In genomic region chr10:78302739-78302988, GRCh38 we compare ENCODE assay signal across 7 cellular contexts.
DNase-seq lines count a peak whose midpoint lies in the region; ATAC-seq and TF ChIP-seq lines count a peak whose summit lies in the region.

No MANE protein-coding gene starts in this region.

- 22% methylated on average over 3 of the region's 3 CpGs for WGBS in smooth muscle cell (ENCODE audit: low lambda C conversion rate)

- H3K27me3 ChIP-seq in smooth muscle cell (ENCODE audit: low read depth), result no peaks in the 10 kb centered on the region

- POLR2A ChIA-PET in HEK293 (lab: Yijun Ruan, JAX), result interaction anchor here (1.0 to 1.4 kb wide), 3 partner anchors 36 to 104 kb away, joined by 3 read pairs; no protein-coding TSS in a partner anchor
- POLR2A ChIA-PET in activated CD4-positive, alpha-beta memory T cell treated with anti-CD3 and anti-CD28 coated beads, Interleukin-2, amount 10 ng/mL, durations not matched to agents 7 days and 5 days (lab: Charles Lee), result interaction anchor here (0.8 to 1.6 kb wide), 4 partner anchors 15 to 744 kb away, joined by 3 to 4 read pairs (median 4); partner anchors contain the start of gene POLR3A

- H3K36me3 Mint-ChIP-seq in activated CD4-positive, alpha-beta memory T cell treated with anti-CD3 and anti-CD28 coated beads, Interleukin-2, amount 10 ng/mL, durations not matched to agents 7 days and 5 days (ENCODE audit: low read depth), result no peaks in the 10 kb centered on the region

- H3K9me3 Mint-ChIP-seq in activated CD4-positive, alpha-beta memory T cell treated with anti-CD3 and anti-CD28 coated beads, Interleukin-2, amount 10 ng/mL, durations not matched to agents 7 days and 5 days, result peaks cover 2% of the 10 kb centered on the region

- H3K4me1 Mint-ChIP-seq in activated CD4-positive, alpha-beta memory T cell treated with anti-CD3 and anti-CD28 coated beads, Interleukin-2, amount 10 ng/mL, durations not matched to agents 7 days and 5 days, result peaks cover 18% of the 10 kb centered on the region

- H3K9me3 ChIP-seq in HEK293 (ENCODE audit: control insufficient read depth, insufficient read depth, low read depth, low read length) (no peaks in the 10 kb centered on the region), smooth muscle cell (replicated peaks; ENCODE audit: low read depth) (no peaks in the 10 kb centered on the region)

- peak overlapping the region; percentile 66 for H2AFZ ChIP-seq in smooth muscle cell (ENCODE audit: low read depth)

- H3K27me3 Mint-ChIP-seq in activated CD4-positive, alpha-beta memory T cell treated with anti-CD3 and anti-CD28 coated beads, Interleukin-2, amount 10 ng/mL, durations not matched to agents 7 days and 5 days, result peaks cover 18% of the 10 kb centered on the region

- H3F3A ChIP-seq in smooth muscle cell (ENCODE audit: low read depth), result no peaks in the 10 kb centered on the region

- no peak for ATAC-seq in GM21717 (IDR thresholded peaks at IDR 0.05; ENCODE audit: unreplicated experiment)

- H3K4me3 ChIP-seq in HEK293 (ENCODE audit: low read depth, low read length) (peak overlapping the region; percentile 56), iPS-11a (ENCODE audit: low read depth, low read length) (peak overlapping the region; percentile 54), smooth muscle cell (peak overlapping the region; percentile 53)

- H3K4me2 ChIP-seq in smooth muscle cell, result peak overlapping the region; percentile 89

- H3K4me3 Mint-ChIP-seq in activated CD4-positive, alpha-beta memory T cell treated with anti-CD3 and anti-CD28 coated beads, Interleukin-2, amount 10 ng/mL, durations not matched to agents 7 days and 5 days, result peak overlapping the region; percentile 89

- H3K27ac ChIP-seq in HEK293 (ENCODE audit: extremely low read depth, low read depth, low read length) (peak overlapping the region; percentile 80; the same call in 1 of the 2 replicates), smooth muscle cell (ENCODE audit: low read depth) (peak overlapping the region; percentile 45)

- H3K9ac ChIP-seq in smooth muscle cell (ENCODE audit: low read depth), result peak overlapping the region; percentile 71

- no peaks in the 10 kb centered on the region for H3K79me2 ChIP-seq in smooth muscle cell (ENCODE audit: low read depth)

- H3K4me1 ChIP-seq in HEK293 (ENCODE audit: control insufficient read depth, insufficient read depth, low read length), result peaks cover 4% of the 10 kb centered on the region
- H3K4me1 ChIP-seq in smooth muscle cell (ENCODE audit: low read depth), result no peaks in the 10 kb centered on the region

- H3K27ac Mint-ChIP-seq in activated CD4-positive, alpha-beta memory T cell treated with anti-CD3 and anti-CD28 coated beads, Interleukin-2, amount 10 ng/mL, durations not matched to agents 7 days and 5 days, result peak overlapping the region; percentile 87

- no peaks in the 10 kb centered on the region for H3K36me3 ChIP-seq in HEK293 (ENCODE audit: control insufficient read depth in 2 of 2, insufficient read depth in 1 of 2, low read length in 2 of 2)
- H3K36me3 ChIP-seq in smooth muscle cell (ENCODE audit: low read depth), result no peaks in the 10 kb centered on the region

- no peaks in the 10 kb centered on the region for H4K20me1 ChIP-seq in smooth muscle cell (ENCODE audit: low read depth)

- no peak for DNase-seq in activated CD4-positive, alpha-beta memory T cell treated with anti-CD3 and anti-CD28 coated beads, Interleukin-2, amount 10 ng/mL, durations not matched to agents 7 days and 5 days
- DNase-seq in smooth muscle cell (lab: John Stamatoyannopoulos, UW; ENCODE audit: unreplicated experiment), result no peak
- DNase-seq in RKO (ENCODE audit: low spot score), result no peak
- DNase-seq in SW480 (ENCODE audit: low spot score), result no peak

- TF ChIP-seq CTCF in HEK293 (tag by site-specific recombination; IDR thresholded peaks at IDR 0.05), result 0 out of 2 replicates have a peak, but pooled peaks have one; percentile 36
- no peak for TF ChIP-seq CTCF in smooth muscle cell (IDR thresholded peaks at IDR 0.05; ENCODE audit: borderline replicate concordance, insufficient read depth, poor library complexity, severe bottlenecking)

- CTCF ChIA-PET in HEK293 (lab: Yijun Ruan, JAX), result interaction anchor here (0.6 to 2.2 kb wide), 12 partner anchors 8 to 892 kb away, joined by 3 to 14 read pairs (median 4); no protein-coding TSS in a partner anchor
- CTCF ChIA-PET in activated CD4-positive, alpha-beta memory T cell treated with anti-CD3 and anti-CD28 coated beads, Interleukin-2, amount 10 ng/mL, durations not matched to agents 7 days and 5 days (lab: Charles Lee), result interaction anchor here (0.9 to 1.3 kb wide), 6 partner anchors 11 to 895 kb away, joined by 3 to 4 read pairs (median 4); partner anchors contain the start of gene RPS24

TF ChIP-seq in HEK293, 187 proteins besides CTCF, POLR2A, EP300 and RAD21 (continues in another document):
- TF ChIP-seq, protein P1, sequence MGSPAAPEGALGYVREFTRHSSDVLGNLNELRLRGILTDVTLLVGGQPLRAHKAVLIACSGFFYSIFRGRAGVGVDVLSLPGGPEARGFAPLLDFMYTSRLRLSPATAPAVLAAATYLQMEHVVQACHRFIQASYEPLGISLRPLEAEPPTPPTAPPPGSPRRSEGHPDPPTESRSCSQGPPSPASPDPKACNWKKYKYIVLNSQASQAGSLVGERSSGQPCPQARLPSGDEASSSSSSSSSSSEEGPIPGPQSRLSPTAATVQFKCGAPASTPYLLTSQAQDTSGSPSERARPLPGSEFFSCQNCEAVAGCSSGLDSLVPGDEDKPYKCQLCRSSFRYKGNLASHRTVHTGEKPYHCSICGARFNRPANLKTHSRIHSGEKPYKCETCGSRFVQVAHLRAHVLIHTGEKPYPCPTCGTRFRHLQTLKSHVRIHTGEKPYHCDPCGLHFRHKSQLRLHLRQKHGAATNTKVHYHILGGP (tag by site-specific recombination; IDR thresholded peaks at IDR 0.05), result no peak
- TF ChIP-seq FEZF1 (tag by site-specific recombination; IDR thresholded peaks at IDR 0.05) (no peak), ZNF596 (tag by site-specific recombination; IDR thresholded peaks at IDR 0.05) (no peak), ATF2 (tag by site-specific recombination; IDR thresholded peaks at IDR 0.05; ENCODE audit: low read depth) (no peak), ZNF555 (tag by site-specific recombination; conservative IDR thresholded peaks at IDR 0.05) (no peak), ZNF510 (tag by site-specific recombination; IDR thresholded peaks at IDR 0.05; ENCODE audit: insufficient replicate concordance) (no peak), ZFHX2 (tag by site-specific recombination; conservative IDR thresholded peaks at IDR 0.05) (no peak), ZNF391 (tag by site-specific recombination; IDR thresholded peaks at IDR 0.05; ENCODE audit: borderline replicate concordance, low read depth) (no peak), PRDM2 (tag by site-specific recombination; IDR thresholded peaks at IDR 0.05; ENCODE audit: borderline replicate concordance) (peak; percentile 49; the same call in 1 of the 2 replicates), ZNF112 (tag by site-specific recombination; IDR thresholded peaks at IDR 0.05) (no peak), ZBTB48 (tag by site-specific recombination; IDR thresholded peaks at IDR 0.05) (peak; percentile 69; the same call in 1 of the 2 replicates)
